Comparison of ENCODE assay signal across 17 cellular contexts in genomic region chr20:50879649-50880550, GRCh38.
"Had no signal": no experiment of that assay in that cellular context is flagged by ENCODE, and none has a peak within 500 bp of the region (broad histone marks: within the 10 kb centered on the region; RNA-seq: fewer than 3 reads in every experiment).

No MANE protein-coding gene starts in this region.

- H3K9me3 ChIP-seq: lower lobe of right lung, psoas muscle, sigmoid colon, testis had no signal

- H3K36me3 ChIP-seq: lower lobe of right lung had no signal

- H3K27me3 Mint-ChIP-seq: brain, naive B cell had no signal

- H3K4me3 Mint-ChIP-seq: brain had no signal

- H3K27ac Mint-ChIP-seq: brain had no signal

- H3K4me3 ChIP-seq: lower lobe of right lung, psoas muscle, sigmoid colon, testis had no signal

- H3K4me1 ChIP-seq: lower lobe of right lung, psoas muscle, sigmoid colon, testis had no signal

- H3K4me1 Mint-ChIP-seq: brain had no signal

- ATAC-seq: activated CD4-positive, CD25-positive, alpha-beta regulatory T cell treated with anti-CD3 and anti-CD28 coated beads, Interleukin-2, amount 50 U/mL, for 24 hours; lower lobe of right lung; psoas muscle had no signal

- H3K27ac ChIP-seq: lower lobe of right lung, psoas muscle, sigmoid colon, testis had no signal

- DNase-seq: activated CD4-positive, alpha-beta T cell treated with anti-CD3 and anti-CD28 coated beads, Interleukin-2, amount 50 U/mL, for 48 hours; activated naive CD4-positive, alpha-beta T cell treated with Interleukin-2 at 50 U/mL for 16 hours; amygdala; cerebellar nuclear complex; dermis blood vessel endothelial cell; erythroblast; hypothalamus; lower lobe of right lung; naive B cell; psoas muscle; sigmoid colon; stimulated activated CD4-positive, alpha-beta T cell treated with anti-CD3 and anti-CD28 coated beads, Interleukin-12 subunit alpha, Interleukin-12 subunit beta, amount 100 ng/mL, for 4 hours; stimulated activated naive CD4-positive, alpha-beta T cell treated with Interleukin-2 at 50 U/mL for 16 hours; T-helper 2 cell; testis had no signal

- H3K27me3 ChIP-seq: sigmoid colon, testis had no signal

- H3K9me3 Mint-ChIP-seq: naive B cell had no signal
